ENCODE assay signal across 8 cellular contexts in genomic region chr13:20526664-20527063, GRCh38. TPM values are rescaled to one million over a fixed set of nuclear protein-coding genes. Genes with fewer than 3 reads are reported as not detected.
DNase-seq lines count a peak whose midpoint lies in the region; TF ChIP-seq lines count a peak whose summit lies in the region.

No MANE protein-coding gene starts in this region.

- TF ChIP-seq POLR2A in prostate gland (IDR thresholded peaks at IDR 0.05): no peak

- no peak for TF ChIP-seq CTCF in OCI-LY3 (IDR thresholded peaks at IDR 0.05; ENCODE audit: low read depth, low read length)
- no peak for TF ChIP-seq CTCF in endodermal cell (conservative IDR thresholded peaks at IDR 0.05)
- no peak for TF ChIP-seq CTCF in prostate gland (IDR thresholded peaks at IDR 0.05)

- peaks cover 10% of the 10 kb centered on the region; the same call in 1 of the 2 replicates for H3K9me3 ChIP-seq in OCI-LY3 (ENCODE audit: insufficient read depth, low read length)
- no peaks in the 10 kb centered on the region for H3K9me3 ChIP-seq in endodermal cell (ENCODE audit: control insufficient read depth, low read length)
- no peaks in the 10 kb centered on the region for H3K9me3 ChIP-seq in prostate gland

- peaks cover 10% of the 10 kb centered on the region for H3K4me1 Mint-ChIP-seq in endodermal cell

- H3K27me3 ChIP-seq in OCI-LY3 (ENCODE audit: low read depth, low read length) (no peaks in the 10 kb centered on the region), endodermal cell (ENCODE audit: control insufficient read depth, insufficient read depth, low read length, poor library complexity, severe bottlenecking) (peaks cover 58% of the 10 kb centered on the region), prostate gland (replicated peaks; ENCODE audit: insufficient read depth) (no peaks in the 10 kb centered on the region)

- H3K36me3 ChIP-seq in OCI-LY3 (replicated peaks; ENCODE audit: low read depth, low read length) (no peaks in the 10 kb centered on the region), endodermal cell (ENCODE audit: control insufficient read depth, insufficient read depth, low read length) (no peaks in the 10 kb centered on the region), prostate gland (no peaks in the 10 kb centered on the region)

- H3K4me1 ChIP-seq in OCI-LY3 (ENCODE audit: low read length) (peaks cover 25% of the 10 kb centered on the region), endodermal cell (ENCODE audit: control insufficient read depth, insufficient read depth, low read length) (no peaks in the 10 kb centered on the region), prostate gland (replicated peaks) (no peaks in the 10 kb centered on the region)

- H3K9ac ChIP-seq in OCI-LY3 (ENCODE audit: low read length) (peak overlapping the region; percentile 85), endodermal cell (ENCODE audit: extremely low read depth, low read length, poor library complexity, severe bottlenecking) (no peak overlapping the region)

- intact Hi-C loops in prostate gland (cut with DNase I): no loop called here

- peaks cover 5% of the 10 kb centered on the region; the same call in 1 of the 2 replicates for H3K79me2 ChIP-seq in OCI-LY3 (ENCODE audit: low read length)

- no peaks in the 10 kb centered on the region for H4K20me1 ChIP-seq in OCI-LY3 (ENCODE audit: insufficient read depth, low read length)

- H3K27ac ChIP-seq in OCI-LY3 (ENCODE audit: low read length) (peak overlapping the region; percentile 57), endodermal cell (ENCODE audit: low read depth, low read length) (no peak overlapping the region), prostate gland (peak overlapping the region; percentile 79 to 80)

- peak; percentile 18 for DNase-seq in ELF-1 (ENCODE audit: low read depth, low spot score)
- no peak for DNase-seq in endodermal cell
- DNase-seq in prostate gland (ENCODE audit: low spot score): no peak
- no peak for DNase-seq in DMS153 treated with DMSO at 0.1 percent for 48 hours (lab: John Stamatoyannopoulos, UW; ENCODE audit: unreplicated experiment)
- DNase-seq in GF-D8 (lab: John Stamatoyannopoulos, UW): no peak
- DNase-seq in T-helper 9 cell: no peak
- no peak for DNase-seq in stimulated activated CD4-positive, alpha-beta T cell treated with anti-CD3 and anti-CD28 coated beads, Interleukin-15, amount 100 ng/mL, for 24 hours

- no peak overlapping the region for H3K4me3 Mint-ChIP-seq in endodermal cell

- H3K27ac Mint-ChIP-seq in endodermal cell: no peak overlapping the region

- peak overlapping the region; percentile 71 for H2AFZ ChIP-seq in OCI-LY3 (ENCODE audit: low read depth, low read length)

- H3K9me3 Mint-ChIP-seq in endodermal cell: peaks cover 9% of the 10 kb centered on the region

- peak overlapping the region; percentile 77 for H3K4me3 ChIP-seq in OCI-LY3 (ENCODE audit: low read length)
- H3K4me3 ChIP-seq in endodermal cell (ENCODE audit: low read length): peak overlapping the region; percentile 80
- H3K4me3 ChIP-seq in prostate gland: peak overlapping the region; percentile 94 to 98

- WGBS in endodermal cell (ENCODE audit: insufficient coverage in 1 of 2, insufficient read length in 1 of 2), 2 experiments: 82 to 85% methylated on average over 5 to 6 of the region's 6 CpGs
- 34% methylated on average over 6 of the region's 6 CpGs for WGBS in prostate gland

- peaks cover 63% of the 10 kb centered on the region for H3K27me3 Mint-ChIP-seq in endodermal cell (ENCODE audit: insufficient read depth)

- no peaks in the 10 kb centered on the region for H3K36me3 Mint-ChIP-seq in endodermal cell (ENCODE audit: low read depth)

- peak overlapping the region; percentile 69 for H3K4me2 ChIP-seq in OCI-LY3 (ENCODE audit: low read length)

RNA-seq across cellular contexts. Expression of gene CRYL1, which starts 1.0 kb away (rescaled TPM):
- total RNA-seq in endodermal cell (1 to 10 TPM; 1.7 to 4.1 TPM), prostate gland (10 to 100 TPM; 35.3 to 75.5 TPM)
- polyA plus RNA-seq in endodermal cell (2013, experiment 1 of 2): 6.6 TPM
- 4.6 TPM for polyA plus RNA-seq in endodermal cell (2013, experiment 2 of 2)

RNA-seq across cellular contexts. Expression of gene IFT88, which starts 40.3 kb away (rescaled TPM):
- total RNA-seq in endodermal cell (10 to 100 TPM; 15.2 to 18.7 TPM), prostate gland (10 to 100 TPM; 10.8 to 22.0 TPM)
- polyA plus RNA-seq in endodermal cell (2013, experiment 1 of 2): 14.5 TPM
- 13.5 TPM for polyA plus RNA-seq in endodermal cell (2013, experiment 2 of 2)

Comparison
In these comparisons a context has a peak if more than half of its experiments do, and no peak if none do; other contexts are left out.
1. RNA of gene CRYL1, which starts 1.0 kb away (total RNA-seq): 35.3 to 75.5 TPM in prostate gland; 1.7 to 4.1 TPM in endodermal cell; every median in the first group is over 4 times any median in the second.
2. Peak in every context shown above with its lines, with median percentiles within 50 percentile points of each other: H3K4me3 ChIP-seq.